ENCODE assay signal across 30 cellular contexts in the genomic region with DNA sequence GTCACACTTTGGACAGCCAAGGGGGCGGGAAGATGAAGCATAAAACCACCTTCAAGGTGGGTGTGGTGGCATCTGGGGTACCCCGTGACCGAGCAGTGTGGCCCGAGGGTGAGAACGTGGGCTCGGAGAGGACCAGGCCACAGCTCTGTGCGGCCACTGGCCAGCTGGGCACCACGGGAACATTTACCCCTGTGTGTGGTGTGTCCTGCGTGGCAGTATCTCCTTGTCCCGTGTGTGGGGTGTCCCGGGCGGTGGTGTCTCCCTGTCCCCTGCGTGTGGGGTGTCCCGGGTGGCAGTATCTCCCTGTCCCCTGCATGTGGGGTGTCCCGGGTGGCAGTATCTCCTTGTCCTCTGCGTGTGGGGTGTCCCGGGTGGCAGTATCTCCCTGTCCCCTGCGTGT.
"Had no signal": no experiment of that assay in that cellular context is flagged by ENCODE, and none has a peak within 500 bp of the region (broad histone marks: within the 10 kb centered on the region; RNA-seq: fewer than 3 reads in every experiment).

No MANE protein-coding gene starts in this region.

- DNase-seq: islet precursor cell; kidney glomerular epithelial cell; left cardiac atrium; mammary epithelial cell; mesenchymal stem cell; naive B cell; natural killer cell; nephron progenitor cell; pancreas; retina; right cardiac atrium; stimulated activated CD4-positive, alpha-beta T cell treated with anti-CD3 and anti-CD28 coated beads, Interleukin-1b, Interleukin-23, amount 100 ng/mL, for 48 hours; stimulated activated CD4-positive, alpha-beta T cell treated with anti-CD3 and anti-CD28 coated beads, Interleukin-2, amount 100 ng/mL, for 48 hours; stimulated activated CD4-positive, alpha-beta T cell treated with anti-CD3 and anti-CD28 coated beads, Interleukin-4, amount 100 ng/mL, for 4 hours; stimulated activated CD8-positive, alpha-beta memory T cell treated with anti-CD3 and anti-CD28 coated beads, Interleukin-4, amount 100 ng/mL, for 48 hours; stimulated activated naive CD4-positive, alpha-beta T cell treated with Interleukin-2 at 50 U/mL for 16 hours; stimulated activated naive CD8-positive, alpha-beta T cell treated with anti-CD3 and anti-CD28 coated beads, Interleukin-15, amount 100 ng/mL, for 72 hours; substantia nigra; uterus had no signal

- H3K27me3 ChIP-seq: hepatocyte, neural progenitor cell, pancreas, tibial nerve, uterus had no signal

- H3K4me1 Mint-ChIP-seq: mesothelial cell of epicardium; naive B cell; natural killer cell; stimulated activated memory B cell treated with anti-CD40 and anti-IgM and Interleukin-4, amounts not matched to agents 10 μg/mL and 1 μg/mL and 100 μg/mL, for 72 hours; stimulated activated naive CD8-positive, alpha-beta T cell treated with anti-CD3 and anti-CD28 coated beads, Interleukin-15, amount 100 ng/mL, for 72 hours had no signal

- H3K4me3 Mint-ChIP-seq: mesothelial cell of epicardium; naive B cell; natural killer cell; nephron progenitor cell; neural progenitor cell; stimulated activated memory B cell treated with anti-CD40 and anti-IgM and Interleukin-4, amounts not matched to agents 10 μg/mL and 1 μg/mL and 100 μg/mL, for 72 hours; stimulated activated naive CD8-positive, alpha-beta T cell treated with anti-CD3 and anti-CD28 coated beads, Interleukin-15, amount 100 ng/mL, for 72 hours; type B pancreatic cell had no signal

- ATAC-seq: left cardiac atrium; left lobe of liver; lower lobe of right lung; natural killer cell; pancreas; right cardiac atrium; sciatic nerve; stimulated activated memory B cell treated with anti-CD40 and anti-IgM and Interleukin-4, amounts not matched to agents 10 μg/mL and 1 μg/mL and 100 μg/mL, for 72 hours; stimulated activated naive CD8-positive, alpha-beta T cell treated with anti-CD3 and anti-CD28 coated beads, Interleukin-15, amount 100 ng/mL, for 72 hours had no signal

- H3K9me3 ChIP-seq: lower lobe of right lung, pancreas, prostate gland, uterus had no signal

- H3K79me2 ChIP-seq: hepatocyte had no signal

- H3K27me3 Mint-ChIP-seq: stimulated activated naive CD8-positive, alpha-beta T cell treated with anti-CD3 and anti-CD28 coated beads, Interleukin-15, amount 100 ng/mL, for 72 hours; type B pancreatic cell had no signal

- H3K9ac ChIP-seq: neural progenitor cell had no signal

- H3K4me3 ChIP-seq: hepatocyte, lower lobe of right lung, neural progenitor cell, pancreas, prostate gland, smooth muscle cell, tibial nerve, uterus had no signal

- H3K27ac Mint-ChIP-seq: mesothelial cell of epicardium; naive B cell; natural killer cell; nephron progenitor cell; neural progenitor cell; stimulated activated memory B cell treated with anti-CD40 and anti-IgM and Interleukin-4, amounts not matched to agents 10 μg/mL and 1 μg/mL and 100 μg/mL, for 72 hours; stimulated activated naive CD8-positive, alpha-beta T cell treated with anti-CD3 and anti-CD28 coated beads, Interleukin-15, amount 100 ng/mL, for 72 hours; type B pancreatic cell had no signal

- H3K36me3 Mint-ChIP-seq: mesothelial cell of epicardium; naive B cell; natural killer cell; neural progenitor cell; stimulated activated memory B cell treated with anti-CD40 and anti-IgM and Interleukin-4, amounts not matched to agents 10 μg/mL and 1 μg/mL and 100 μg/mL, for 72 hours; type B pancreatic cell had no signal

- H2AFZ ChIP-seq: hepatocyte, neural progenitor cell had no signal

- H3K36me3 ChIP-seq: lower lobe of right lung, neural progenitor cell, pancreas, prostate gland, tibial nerve, uterus had no signal

- H3K9me3 Mint-ChIP-seq: natural killer cell had no signal

- FAIRE-seq: pancreas had no signal

- H3K4me2 ChIP-seq: hepatocyte, neural progenitor cell, smooth muscle cell had no signal

- H3K27ac ChIP-seq: hepatocyte, lower lobe of right lung, neural progenitor cell, pancreas, prostate gland, tibial nerve, uterus had no signal

- H3K4me1 ChIP-seq: lower lobe of right lung, pancreas, prostate gland, uterus had no signal
